19 cellular contexts compared by ENCODE assay signal in the genomic region with DNA sequence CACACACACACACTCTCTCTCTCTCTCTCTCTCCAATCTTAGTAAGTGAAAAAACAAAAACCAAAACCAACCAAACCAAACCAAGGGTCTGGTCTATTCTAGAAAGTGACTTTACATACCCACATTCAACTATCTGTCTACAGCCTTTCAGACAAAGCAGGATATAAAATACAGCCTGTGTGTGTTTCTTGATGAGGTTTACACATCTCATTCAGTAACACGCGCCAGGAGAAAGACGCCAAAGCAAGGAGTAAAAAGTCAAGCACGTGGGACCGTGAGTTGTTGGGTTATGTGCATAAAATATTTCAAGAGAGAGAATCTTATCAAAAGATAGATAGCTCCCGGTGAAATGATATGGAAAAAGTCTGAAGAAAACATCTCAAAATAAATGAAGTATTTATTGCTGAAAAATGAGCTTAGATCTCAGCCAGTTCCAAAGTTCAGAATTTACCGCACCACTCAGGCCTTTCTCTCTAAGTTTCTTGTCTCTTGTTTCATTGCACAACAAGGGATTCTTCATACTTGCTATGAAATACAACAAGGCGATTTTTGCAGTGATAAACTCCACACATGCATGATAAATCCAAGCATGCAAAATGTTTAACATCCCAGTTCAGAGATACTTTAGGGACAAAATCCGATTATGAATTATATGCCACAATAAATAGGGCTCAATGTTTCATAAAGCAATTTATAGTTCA.
DNase-seq lines count a peak whose midpoint lies in the region; ATAC-seq and TF ChIP-seq lines count a peak whose summit lies in the region.
"Had no signal": no experiment of that assay in that cellular context is flagged by ENCODE, and none has a peak within 500 bp of the region (broad histone marks: within the 10 kb centered on the region; RNA-seq: fewer than 3 reads in every experiment).

No MANE protein-coding gene starts in this region.

- TF ChIP-seq CTCF in epithelial cell of proximal tubule (conservative IDR thresholded peaks at IDR 0.05; ENCODE audit: low read depth, low read length) (peak; percentile 3), sigmoid colon (IDR thresholded peaks at IDR 0.05) (no peak)

- intact Hi-C loops in sigmoid colon (cut with DNase I) = no loop called here

- H3K27ac ChIP-seq in sigmoid colon = peak overlapping the region; percentile 44 to 64 (median 57)
- H3K27ac ChIP-seq: RWPE1 had no signal

- H3K27me3 ChIP-seq in sigmoid colon = no peaks in the 10 kb centered on the region
- H3K27me3 ChIP-seq: adrenal gland had no signal

- DNase-seq in epithelial cell of proximal tubule (ENCODE audit: low read depth) (no peak), memory B cell (ENCODE audit: low spot score in 2 of 2) (no peak), sigmoid colon (no peak), epidermal melanocyte (ENCODE audit: insufficient read length, low spot score) (no peak), NCI-H524 (lab: John Stamatoyannopoulos, UW) (no peak), NCI-H345 (lab: John Stamatoyannopoulos, UW) (no peak)
- DNase-seq: activated CD4-positive, alpha-beta memory T cell treated with anti-CD3 and anti-CD28 coated beads, Interleukin-2, amount 10 ng/mL, durations not matched to agents 7 days and 5 days; activated gamma-delta T cell; activated T-cell treated with anti-CD3 and anti-CD28 coated beads for 4 hours; CD4-positive, alpha-beta T cell; DMS 273 treated with DMSO at 0.1 percent for 48 hours; natural killer cell; NCI-H1436; T1000 had no signal

- H3K9me3 Mint-ChIP-seq in IgD-negative memory B cell = peaks cover 0 to 6% (median 0%) of the 10 kb centered on the region in 3 donors
- peaks cover 7% of the 10 kb centered on the region for H3K9me3 Mint-ChIP-seq in memory B cell
- H3K9me3 Mint-ChIP-seq: activated CD4-positive, alpha-beta memory T cell treated with anti-CD3 and anti-CD28 coated beads, Interleukin-2, amount 10 ng/mL, durations not matched to agents 7 days and 5 days; natural killer cell had no signal

- H3K4me3 Mint-ChIP-seq in IgD-negative memory B cell (no peak overlapping the region), memory B cell (no peak overlapping the region)
- H3K4me3 Mint-ChIP-seq: activated CD4-positive, alpha-beta memory T cell treated with anti-CD3 and anti-CD28 coated beads, Interleukin-2, amount 10 ng/mL, durations not matched to agents 7 days and 5 days; CD4-positive, alpha-beta T cell; natural killer cell had no signal

- WGBS in sigmoid colon, 2 donors = 78 to 85% methylated on average over 9 of the region's 9 CpGs

- H3K36me3 Mint-ChIP-seq in IgD-negative memory B cell (peaks cover 27% of the 10 kb centered on the region), memory B cell (peaks cover 60% of the 10 kb centered on the region)
- H3K36me3 Mint-ChIP-seq: natural killer cell had no signal

- no peaks in the 10 kb centered on the region for H3K27me3 Mint-ChIP-seq in IgD-negative memory B cell
- no peaks in the 10 kb centered on the region for H3K27me3 Mint-ChIP-seq in memory B cell
- H3K27me3 Mint-ChIP-seq: CD4-positive, alpha-beta T cell had no signal

- H3K36me3 ChIP-seq in sigmoid colon = no peaks in the 10 kb centered on the region
- H3K36me3 ChIP-seq: adrenal gland had no signal

- peak in 1 of 4 donors; percentile 1 for TF ChIP-seq EP300 in sigmoid colon (IDR thresholded peaks at IDR 0.05)

- H3K4me1 ChIP-seq in sigmoid colon = peaks cover 0 to 36% (median 35%) of the 10 kb centered on the region in 4 donors

- no peak for TF ChIP-seq POLR2A in sigmoid colon (IDR thresholded peaks at IDR 0.05)
- no peak for TF ChIP-seq POLR2A in GM18505 (IDR thresholded peaks at IDR 0.05; ENCODE audit: borderline replicate concordance, extremely low read depth, insufficient read depth, insufficient read length)

- H3K9me3 ChIP-seq in sigmoid colon = no peaks in the 10 kb centered on the region
- H3K9me3 ChIP-seq: adrenal gland had no signal

- no peak for ATAC-seq in memory B cell (ENCODE audit: low read depth)
- no peak for ATAC-seq in GM18505 (IDR thresholded peaks at IDR 0.05; ENCODE audit: unreplicated experiment)
- ATAC-seq: HepG2, natural killer cell had no signal

- H3K4me3 ChIP-seq in epithelial cell of proximal tubule (ENCODE audit: low read depth, low read length) (no peak overlapping the region), sigmoid colon (no peak overlapping the region)
- H3K4me3 ChIP-seq: adrenal gland had no signal

- H3K27ac Mint-ChIP-seq in IgD-negative memory B cell (peak overlapping the region in 2 of 3 donors; percentile 17 to 34), memory B cell (peak overlapping the region; percentile 10)
- H3K27ac Mint-ChIP-seq: activated CD4-positive, alpha-beta memory T cell treated with anti-CD3 and anti-CD28 coated beads, Interleukin-2, amount 10 ng/mL, durations not matched to agents 7 days and 5 days; CD4-positive, alpha-beta T cell; natural killer cell had no signal

- H3K4me1 Mint-ChIP-seq in IgD-negative memory B cell (peaks cover 0 to 5% (median 3%) of the 10 kb centered on the region in 3 donors), memory B cell (peaks cover 9% of the 10 kb centered on the region)
- H3K4me1 Mint-ChIP-seq: activated CD4-positive, alpha-beta memory T cell treated with anti-CD3 and anti-CD28 coated beads, Interleukin-2, amount 10 ng/mL, durations not matched to agents 7 days and 5 days; natural killer cell had no signal
